ENCODE assay signal across 8 cellular contexts in genomic region chr2:97662895-97663625, GRCh38. TPM values are rescaled to one million over a fixed set of nuclear protein-coding genes. Genes with fewer than 3 reads are reported as not detected.
DNase-seq lines count a peak whose midpoint lies in the region; ATAC-seq and TF ChIP-seq lines count a peak whose summit lies in the region.

No MANE protein-coding gene starts in this region.

- H3K36me3 Mint-ChIP-seq in Caco-2 (ENCODE audit: insufficient read depth, unreplicated experiment) = peaks cover 28% of the 10 kb centered on the region

- peak overlapping the region; percentile 95 for H3K27ac Mint-ChIP-seq in Caco-2 (ENCODE audit: unreplicated experiment)

- peak; percentile 39 for ATAC-seq in GM19455 (IDR thresholded peaks at IDR 0.05; ENCODE audit: unreplicated experiment)
- ATAC-seq in HG03571 (IDR thresholded peaks at IDR 0.05; ENCODE audit: unreplicated experiment) = peak; percentile 38
- peak; percentile 56 for ATAC-seq in RWPE2 (ENCODE audit: low read depth)

- CTCF ChIA-PET in Caco-2 (lab: Charles Lee) = interaction anchor here (0.6 to 4.0 kb wide), 4 partner anchors 17 to 1896 kb away, joined by 3 to 42 read pairs (median 18); partner anchors contain the start of genes ANKRD36B and COX5B

- no peaks in the 10 kb centered on the region for H3K27me3 Mint-ChIP-seq in Caco-2 (ENCODE audit: insufficient read depth, unreplicated experiment)

- intact Hi-C loops in Caco-2 (cut with micrococcal nuclease; ENCODE audit: unreplicated experiment) = no loop called here

- H3K9me3 ChIP-seq in Caco-2 (no peaks in the 10 kb centered on the region), RWPE2 (ENCODE audit: severe bottlenecking) (no peaks in the 10 kb centered on the region), neuron (ENCODE audit: low read length) (no peaks in the 10 kb centered on the region)

- BruUV-seq in Caco-2 (replicated peaks; lab: Mats Ljungman, UMichigan) = no TSS peak

- H3K4me1 Mint-ChIP-seq in Caco-2 (ENCODE audit: low read depth, unreplicated experiment) = peaks cover 11% of the 10 kb centered on the region

- H3K36me3 ChIP-seq in Caco-2 (ENCODE audit: control insufficient read depth, insufficient read depth, low read length) (no peaks in the 10 kb centered on the region; the same call in 1 of the 2 replicates), RWPE2 (ENCODE audit: low read depth) (peaks cover 24% of the 10 kb centered on the region), neuron (ENCODE audit: insufficient read depth, low read length) (peaks cover 4% of the 10 kb centered on the region)

- H3K27me3 ChIP-seq in Caco-2 (replicated peaks; ENCODE audit: control insufficient read depth, insufficient read depth, low read length) = no peaks in the 10 kb centered on the region
- H3K27me3 ChIP-seq in RWPE2 (ENCODE audit: insufficient read depth, poor library complexity, severe bottlenecking) = no peaks in the 10 kb centered on the region
- no peaks in the 10 kb centered on the region for H3K27me3 ChIP-seq in neuron (ENCODE audit: insufficient read depth, low read length)

- peak overlapping the region; percentile 1 for H2AFZ ChIP-seq in neuron (ENCODE audit: low read depth, low read length)

- H3K9me3 Mint-ChIP-seq in Caco-2 (ENCODE audit: unreplicated experiment) = no peaks in the 10 kb centered on the region

- H3K4me1 ChIP-seq in Caco-2 (peaks cover 6% of the 10 kb centered on the region), RWPE2 (ENCODE audit: insufficient read depth, poor library complexity, severe bottlenecking) (no peaks in the 10 kb centered on the region), neuron (ENCODE audit: insufficient read depth, low read length) (peaks cover 14% of the 10 kb centered on the region)

- no peak for TF ChIP-seq CTCF in Caco-2 (IDR thresholded peaks at IDR 0.05; ENCODE audit: insufficient read depth in 1 of 2, low read depth in 1 of 2, low read length in 1 of 2, severe bottlenecking in 1 of 2, unreplicated experiment in 1 of 2)
- TF ChIP-seq CTCF in RWPE2 (IDR thresholded peaks at IDR 0.05; ENCODE audit: poor library complexity, severe bottlenecking) = no peak
- no peak for TF ChIP-seq CTCF in foreskin fibroblast (IDR thresholded peaks at IDR 0.05; ENCODE audit: low read depth, low read length)

- POLR2A ChIA-PET in Caco-2 (lab: Charles Lee) = interaction anchor here (0.6 to 3.9 kb wide), 2 partner anchors 11 to 17 kb away, joined by 4 to 82 read pairs; partner anchors contain the start of gene COX5B

- H3K4me3 ChIP-seq in Caco-2 (ENCODE audit: low read depth, low read length) (peak overlapping the region; percentile 73), RWPE2 (ENCODE audit: severe bottlenecking) (peak overlapping the region; percentile 85), foreskin fibroblast (ENCODE audit: low read depth in 1 of 2, low read length in 2 of 2) (peak overlapping the region; percentile 71 to 81), neuron (ENCODE audit: low read length) (peak overlapping the region; percentile 59)

- H3K4me3 Mint-ChIP-seq in Caco-2 (ENCODE audit: unreplicated experiment) = peak overlapping the region; percentile 94

- peak overlapping the region; percentile 88 for H3K27ac ChIP-seq in RWPE2 (ENCODE audit: poor library complexity, severe bottlenecking)

- DNase-seq in Caco-2 (peak; percentile 80 to 84), RWPE2 (ENCODE audit: low spot score) (no peak), activated gamma-delta T cell treated with Interleukin-2 at 50 U/mL for 16 hours (peak; percentile 43), foreskin fibroblast (peak; percentile 93 to 94), stromal cell of bone marrow (ENCODE audit: low read depth) (peak; percentile 57)

RNA-seq across cellular contexts. Expression of gene ACTR1B, which starts 0.8 kb away (rescaled TPM):
- total RNA-seq in Caco-2 (2022) = 41.1 and 42.3 TPM in 2 replicates

RNA-seq across cellular contexts. Expression of gene C2orf92, which starts 6.5 kb away (rescaled TPM):
- 9.4 and 10.2 TPM in 2 replicates for total RNA-seq in Caco-2 (2022)

RNA-seq across cellular contexts. Expression of gene COX5B, which starts 17.2 kb away (rescaled TPM):
- 313 TPM in 2 replicates for total RNA-seq in Caco-2 (2022)

RNA-seq across cellular contexts. Expression of gene ZAP70, which starts 50.3 kb away (rescaled TPM):
- total RNA-seq in Caco-2 (2022) = 0.82 and 0.86 TPM in 2 replicates
